11 cellular contexts compared by ENCODE assay signal in the genomic region with DNA sequence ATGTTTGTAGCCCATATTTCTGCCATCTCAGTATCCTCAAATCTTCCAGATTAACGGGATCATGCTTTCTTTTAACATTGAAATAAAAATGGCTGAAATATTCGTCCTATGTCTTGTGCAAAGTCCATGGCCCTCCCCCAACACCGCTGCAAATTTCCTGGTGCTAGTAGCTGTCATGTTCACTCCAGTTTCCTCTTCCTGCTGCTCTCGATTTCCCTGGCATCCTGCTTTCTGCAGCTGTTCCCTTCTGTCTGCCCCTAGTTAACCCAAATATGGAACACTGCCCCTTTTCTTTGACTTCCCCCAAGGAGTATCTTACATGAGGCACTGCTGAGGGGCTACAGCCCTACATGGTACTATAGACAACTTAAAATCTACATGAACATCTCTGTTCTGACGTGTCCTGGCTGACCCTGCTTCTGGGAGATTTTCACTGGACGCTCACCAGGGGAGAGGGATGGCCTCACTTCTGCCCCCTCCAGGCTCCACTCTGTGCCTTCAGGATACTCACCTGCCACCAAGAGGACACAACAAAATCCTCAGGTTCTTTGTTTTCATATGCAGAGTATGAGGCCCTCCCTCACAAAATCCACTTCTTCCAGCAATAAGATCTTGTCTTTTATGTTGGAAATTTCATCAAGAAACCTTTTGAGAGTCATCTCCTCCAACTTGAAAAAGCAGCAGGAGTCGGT. TPM values are rescaled to one million over a fixed set of nuclear protein-coding genes. Genes with fewer than 3 reads are reported as not detected.
DNase-seq lines count a peak whose midpoint lies in the region; ATAC-seq and TF ChIP-seq lines count a peak whose summit lies in the region.
"Had no signal": no experiment of that assay in that cellular context is flagged by ENCODE, and none has a peak within 500 bp of the region (broad histone marks: within the 10 kb centered on the region; RNA-seq: fewer than 3 reads in every experiment).

No MANE protein-coding gene starts in this region.

- H3K27ac Mint-ChIP-seq in effector memory CD8-positive, alpha-beta T cell, result no peak overlapping the region
- H3K27ac Mint-ChIP-seq: CD14-positive monocyte had no signal

- no peaks in the 10 kb centered on the region for H3K9me3 ChIP-seq in PC-9 (ENCODE audit: insufficient read depth, low read depth)
- no peaks in the 10 kb centered on the region for H3K9me3 ChIP-seq in stomach
- H3K9me3 ChIP-seq: suprapubic skin had no signal

- no peaks in the 10 kb centered on the region for H3F3A ChIP-seq in PC-9 (ENCODE audit: insufficient read depth, low read depth)

- H3K27me3 ChIP-seq in PC-9 (ENCODE audit: insufficient read depth, low read depth), result no peaks in the 10 kb centered on the region
- H3K27me3 ChIP-seq in foreskin keratinocyte, result no peaks in the 10 kb centered on the region
- no peaks in the 10 kb centered on the region for H3K27me3 ChIP-seq in stomach
- H3K27me3 ChIP-seq: suprapubic skin had no signal

- CTCF ChIA-PET in PC-9 (lab: Charles Lee), result interaction anchor here (0.5 kb wide), 1 partner anchor 16 kb away, joined by 3 read pairs; no protein-coding TSS in a partner anchor

- H3K4me1 Mint-ChIP-seq in effector memory CD8-positive, alpha-beta T cell (ENCODE audit: low read depth in 2 of 2), result no peaks in the 10 kb centered on the region
- H3K4me1 Mint-ChIP-seq: CD14-positive monocyte had no signal

- H3K27me3 Mint-ChIP-seq in effector memory CD8-positive, alpha-beta T cell, result peaks cover 8 to 34% of the 10 kb centered on the region in 2 donors

- ATAC-seq in foreskin keratinocyte, result peak; percentile 16
- no peak for ATAC-seq in activated CD4-positive, CD25-positive, alpha-beta regulatory T cell treated with anti-CD3 and anti-CD28 coated beads, Interleukin-2, amount 50 U/mL, for 24 hours
- ATAC-seq in effector memory CD8-positive, alpha-beta T cell (replicated peaks), result no peak

- peak; percentile 27 for TF ChIP-seq CTCF in GM13977 (IDR thresholded peaks at IDR 0.05; ENCODE audit: extremely low read depth, insufficient read depth, missing control alignments)
- TF ChIP-seq CTCF in PC-9 (conservative IDR thresholded peaks at IDR 0.05), result peak; percentile 39; the same call in 1 of the 2 replicates
- TF ChIP-seq CTCF in foreskin keratinocyte (conservative IDR thresholded peaks at IDR 0.05), result peak; percentile 43
- no peak for TF ChIP-seq CTCF in GM13976 (IDR thresholded peaks at IDR 0.05; ENCODE audit: borderline replicate concordance, control extremely low read depth, extremely low read depth, insufficient read depth, missing control alignments)
- no peak for TF ChIP-seq CTCF in stomach (IDR thresholded peaks at IDR 0.05)

- in situ Hi-C loops in GM13977 (cut with MboI; ENCODE audit: low pct_unique_long_range_greater_than_20kb, low sequenced_read_pairs, unreplicated experiment) (no loop called here), GM13976 (cut with MboI; ENCODE audit: low sequenced_read_pairs, unreplicated experiment) (no loop called here)

- no peaks in the 10 kb centered on the region for H3K36me3 ChIP-seq in PC-9 (ENCODE audit: low read depth)
- no peaks in the 10 kb centered on the region for H3K36me3 ChIP-seq in stomach
- H3K36me3 ChIP-seq: suprapubic skin had no signal

- POLR2A ChIA-PET in PC-9 (lab: Charles Lee; ENCODE audit: unreplicated experiment), result no interaction called here

- H3K9me2 ChIP-seq in PC-9 (ENCODE audit: insufficient read depth), result no peaks in the 10 kb centered on the region

- no peak overlapping the region for H3K4me2 ChIP-seq in PC-9

- TF ChIP-seq EP300 in stomach (IDR thresholded peaks at IDR 0.05), result no peak

- H3K36me3 Mint-ChIP-seq in effector memory CD8-positive, alpha-beta T cell (ENCODE audit: insufficient read depth), result no peaks in the 10 kb centered on the region
- H3K36me3 Mint-ChIP-seq: CD14-positive monocyte had no signal

- no peaks in the 10 kb centered on the region for H3K9me3 Mint-ChIP-seq in effector memory CD8-positive, alpha-beta T cell

- H3K4me3 Mint-ChIP-seq in effector memory CD8-positive, alpha-beta T cell, result no peak overlapping the region
- H3K4me3 Mint-ChIP-seq: CD14-positive monocyte had no signal

- H4K20me1 ChIP-seq in PC-9 (ENCODE audit: insufficient read depth), result no peaks in the 10 kb centered on the region

- H3K4me1 ChIP-seq in PC-9 (replicated peaks; ENCODE audit: insufficient read depth) (no peaks in the 10 kb centered on the region), foreskin keratinocyte (no peaks in the 10 kb centered on the region), stomach (no peaks in the 10 kb centered on the region)
- H3K4me1 ChIP-seq: suprapubic skin had no signal

- intact Hi-C loops in PC-9 (cut with micrococcal nuclease; ENCODE audit: unreplicated experiment), result no loop called here
- intact Hi-C loops in stomach (cut with DNase I; ENCODE audit: low total_unique reads), result no loop called here

- no peak for TF ChIP-seq POLR2A in stomach (IDR thresholded peaks at IDR 0.05)

- H3K79me2 ChIP-seq in PC-9 (ENCODE audit: low read depth), result no peaks in the 10 kb centered on the region

- WGBS in stomach, 5 donors, result 61 to 72% (median 69%) methylated on average over 7 of the region's 7 CpGs

- H2AFZ ChIP-seq in PC-9, result no peak overlapping the region

- no peak overlapping the region for H3K4me3 ChIP-seq in PC-9
- H3K4me3 ChIP-seq in stomach, result no peak overlapping the region
- H3K4me3 ChIP-seq: suprapubic skin had no signal

- DNase-seq in 8988T (peak; percentile 51), GM13977 (ENCODE audit: low spot score) (no peak), PC-9 (no peak), foreskin keratinocyte (no peak), GM13976 (ENCODE audit: low spot score) (no peak), stomach (no peak)
- DNase-seq in effector memory CD8-positive, alpha-beta T cell, result no peak
- DNase-seq: activated CD4-positive, alpha-beta T cell treated with anti-CD3 and anti-CD28 coated beads, Interleukin-2, amount 50 U/mL, for 48 hours had no signal

- H3K27ac ChIP-seq in PC-9 (no peak overlapping the region), foreskin keratinocyte (no peak overlapping the region), stomach (no peak overlapping the region)
- H3K27ac ChIP-seq: suprapubic skin had no signal

- BruUV-seq in PC-9 (replicated peaks; lab: Mats Ljungman, UMichigan), result no TSS peak

RNA-seq across cellular contexts. Expression of gene SCUBE2, which starts 29.4 kb away (rescaled TPM):
- total RNA-seq in PC-9 (2021), result not detected in 2 replicates
- total RNA-seq in foreskin keratinocyte, result 0.78 and 4.1 TPM in 2 replicates
- 1.3 and 2.8 TPM in 2 replicates for polyA plus RNA-seq in foreskin keratinocyte
- 10 to 100 TPM in 4 of 5 donors, 1 to 10 TPM in 1; 1.7 to 29.8 (median 26.6) TPM for total RNA-seq in stomach
- polyA plus RNA-seq in stomach, result 10 to 100 TPM; 10.6 to 37.1 (median 14.7) TPM

Comparison
In these comparisons a context has a peak if more than half of its experiments do, and no peak if none do; other contexts are left out.
1. CTCF ChIP-seq: peak in GM13977 (single experiment), PC-9 (single experiment) and foreskin keratinocyte (single experiment); none in GM13976 (single experiment) and stomach (0 of 7).